8 cellular contexts compared by ENCODE assay signal in the genomic region with DNA sequence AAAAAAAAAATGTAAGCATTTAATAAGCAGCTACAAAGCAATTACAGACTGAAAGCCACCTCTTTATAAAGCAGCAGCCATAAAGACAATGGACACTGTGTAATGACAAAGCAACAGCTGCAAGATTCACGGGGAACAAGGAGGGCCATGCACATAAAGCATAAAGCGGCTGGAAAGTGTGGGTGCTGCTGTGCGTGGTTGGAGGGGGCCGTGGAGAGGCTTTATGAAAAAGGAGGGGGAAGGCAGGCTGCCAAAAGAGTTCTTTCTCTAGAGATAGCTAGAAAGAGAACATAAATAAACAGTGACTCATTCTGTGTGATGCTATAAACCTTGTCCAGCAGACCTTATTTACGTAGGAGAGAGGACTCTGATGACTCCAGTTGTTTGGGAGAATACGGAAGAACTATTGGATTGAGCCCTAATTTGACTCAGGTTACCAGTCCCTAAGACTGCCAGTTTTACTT. TPM values are rescaled to one million over a fixed set of nuclear protein-coding genes. Genes with fewer than 3 reads are reported as not detected.
DNase-seq lines count a peak whose midpoint lies in the region; ATAC-seq and TF ChIP-seq lines count a peak whose summit lies in the region.

No MANE protein-coding gene starts in this region.

- no peak overlapping the region for H3K4me3 ChIP-seq in smooth muscle cell

- H3K36me3 ChIP-seq in smooth muscle cell (ENCODE audit: low read depth), result no peaks in the 10 kb centered on the region

- DNase-seq in HFFc6 (peak; percentile 93), inferior parietal cortex (ENCODE audit: extremely low spot score) (peak; percentile 56), smooth muscle cell (lab: John Stamatoyannopoulos, UW; ENCODE audit: unreplicated experiment) (peak; percentile 5), islet precursor cell (no peak), NCI-H2196 treated with DMSO at 0.1 percent for 48 hours (lab: John Stamatoyannopoulos, UW; ENCODE audit: unreplicated experiment) (no peak)
- DNase-seq in stimulated activated naive CD8-positive, alpha-beta T cell treated with anti-CD3 and anti-CD28 coated beads, Interleukin-15, amount 100 ng/mL, for 72 hours, result no peak

- peaks cover 3% of the 10 kb centered on the region for H3K27me3 Mint-ChIP-seq in HFFc6 (ENCODE audit: insufficient read depth)
- H3K27me3 Mint-ChIP-seq in stimulated activated naive CD8-positive, alpha-beta T cell treated with anti-CD3 and anti-CD28 coated beads, Interleukin-15, amount 100 ng/mL, for 72 hours, result peaks cover 11% of the 10 kb centered on the region

- H3K9ac ChIP-seq in smooth muscle cell (ENCODE audit: low read depth), result no peak overlapping the region

- peaks cover 18% of the 10 kb centered on the region for H3K36me3 Mint-ChIP-seq in HFFc6 (ENCODE audit: low read depth)

- H3K4me1 Mint-ChIP-seq in HFFc6 (ENCODE audit: low read depth), result peaks cover 46% of the 10 kb centered on the region
- H3K4me1 Mint-ChIP-seq in stimulated activated naive CD8-positive, alpha-beta T cell treated with anti-CD3 and anti-CD28 coated beads, Interleukin-15, amount 100 ng/mL, for 72 hours, result no peaks in the 10 kb centered on the region

- H3K4me1 ChIP-seq in smooth muscle cell (ENCODE audit: low read depth), result no peaks in the 10 kb centered on the region

- peaks cover 11% of the 10 kb centered on the region for H3F3A ChIP-seq in smooth muscle cell (ENCODE audit: low read depth)

- TF ChIP-seq CTCF in HFFc6 (IDR thresholded peaks at IDR 0.05), result no peak
- no peak for TF ChIP-seq CTCF in smooth muscle cell (IDR thresholded peaks at IDR 0.05; ENCODE audit: borderline replicate concordance, insufficient read depth, poor library complexity, severe bottlenecking)

- no peaks in the 10 kb centered on the region for H3K27me3 ChIP-seq in smooth muscle cell (ENCODE audit: low read depth)

- 9% methylated on average over 6 of the region's 6 CpGs for WGBS in smooth muscle cell (ENCODE audit: low lambda C conversion rate)

- H3K9me3 Mint-ChIP-seq in HFFc6, result peaks cover 7% of the 10 kb centered on the region
- H3K9me3 Mint-ChIP-seq in stimulated activated naive CD8-positive, alpha-beta T cell treated with anti-CD3 and anti-CD28 coated beads, Interleukin-15, amount 100 ng/mL, for 72 hours, result no peaks in the 10 kb centered on the region

- peak overlapping the region; percentile 60 for H3K4me2 ChIP-seq in smooth muscle cell

- H2AFZ ChIP-seq in smooth muscle cell (ENCODE audit: low read depth), result peak overlapping the region; percentile 55

- peak overlapping the region; percentile 69 for H3K27ac Mint-ChIP-seq in HFFc6
- no peak overlapping the region for H3K27ac Mint-ChIP-seq in stimulated activated naive CD8-positive, alpha-beta T cell treated with anti-CD3 and anti-CD28 coated beads, Interleukin-15, amount 100 ng/mL, for 72 hours

- H3K9me3 ChIP-seq in smooth muscle cell (replicated peaks; ENCODE audit: low read depth), result no peaks in the 10 kb centered on the region

- no peaks in the 10 kb centered on the region for H4K20me1 ChIP-seq in smooth muscle cell (ENCODE audit: low read depth)

- no peak for ATAC-seq in GM21529 (IDR thresholded peaks at IDR 0.05; ENCODE audit: unreplicated experiment)
- ATAC-seq in stimulated activated naive CD8-positive, alpha-beta T cell treated with anti-CD3 and anti-CD28 coated beads, Interleukin-15, amount 100 ng/mL, for 72 hours, result no peak

- no peaks in the 10 kb centered on the region for H3K79me2 ChIP-seq in smooth muscle cell (ENCODE audit: low read depth)

- H3K27ac ChIP-seq in angular gyrus (ENCODE audit: low read depth, low read length), result peak overlapping the region; percentile 83
- H3K27ac ChIP-seq in smooth muscle cell (ENCODE audit: low read depth), result peak overlapping the region; percentile 78

- H3K4me3 Mint-ChIP-seq in HFFc6, result peak overlapping the region; percentile 62
- no peak overlapping the region for H3K4me3 Mint-ChIP-seq in stimulated activated naive CD8-positive, alpha-beta T cell treated with anti-CD3 and anti-CD28 coated beads, Interleukin-15, amount 100 ng/mL, for 72 hours

RNA-seq across cellular contexts. Expression of a gene that starts 49.3 kb away (rescaled TPM):
- 100 to 1,000 TPM; 229 to 346 (median 292) TPM for total RNA-seq in HFFc6 (2021; fragmentation: NEBNext Ultra II Directional; extraction: Animal tissue kit (Norgen Biotek cat#: 25700))
- 181 and 253 TPM in 2 replicates for total RNA-seq in smooth muscle cell
- 220 and 264 TPM in 2 replicates for polyA plus RNA-seq in smooth muscle cell

Comparison
In these comparisons a context has a peak if more than half of its experiments do, and no peak if none do; other contexts are left out.
1. DNase-seq: peak in HFFc6 (single experiment), inferior parietal cortex (single experiment) and smooth muscle cell (single experiment); none in islet precursor cell (single experiment), stimulated activated naive CD8-positive, alpha-beta T cell treated with anti-CD3 and anti-CD28 coated beads, Interleukin-15, amount 100 ng/mL, for 72 hours (0 of 2) and NCI-H2196 treated with DMSO at 0.1 percent for 48 hours (single experiment).